In the genomic region with DNA sequence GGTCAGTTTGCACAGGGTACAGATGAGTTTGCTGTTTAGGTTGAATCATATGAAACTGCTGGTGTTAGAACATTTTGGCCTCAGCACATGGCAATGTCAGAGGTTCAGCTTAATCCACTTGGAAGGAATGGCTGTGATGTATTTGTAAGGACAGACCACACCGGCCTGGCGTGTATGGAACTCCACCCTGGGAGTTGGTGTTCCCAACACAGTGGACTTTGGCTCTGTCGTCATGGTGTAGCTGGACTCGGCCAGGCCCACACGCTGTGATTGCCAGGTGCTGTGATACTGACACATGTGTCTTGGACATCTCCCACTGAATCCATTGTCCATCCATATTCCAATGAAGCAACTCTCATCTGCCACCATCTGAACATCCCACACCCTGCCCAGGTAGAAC, we compare ENCODE assay signal across 1 cellular context.
TF ChIP-seq lines count a peak whose summit lies in the region.

No MANE protein-coding gene starts in this region.

TF ChIP-seq in liver, 16 proteins besides CTCF, POLR2A, EP300 and RAD21 (continued from another document):
- TF ChIP-seq NR2F2 (IDR thresholded peaks at IDR 0.05) (peak; percentile 45), ATF3 (IDR thresholded peaks at IDR 0.05) (peak; percentile 85), SP1 (IDR thresholded peaks at IDR 0.05) (peak; percentile 96), HNF4G (IDR thresholded peaks at IDR 0.05) (peak; percentile 97), FOXA1 (IDR thresholded peaks at IDR 0.05) (peak; percentile 86), YY1 (IDR thresholded peaks at IDR 0.05) (peak; percentile 95)
- TF ChIP-seq, protein P1, sequence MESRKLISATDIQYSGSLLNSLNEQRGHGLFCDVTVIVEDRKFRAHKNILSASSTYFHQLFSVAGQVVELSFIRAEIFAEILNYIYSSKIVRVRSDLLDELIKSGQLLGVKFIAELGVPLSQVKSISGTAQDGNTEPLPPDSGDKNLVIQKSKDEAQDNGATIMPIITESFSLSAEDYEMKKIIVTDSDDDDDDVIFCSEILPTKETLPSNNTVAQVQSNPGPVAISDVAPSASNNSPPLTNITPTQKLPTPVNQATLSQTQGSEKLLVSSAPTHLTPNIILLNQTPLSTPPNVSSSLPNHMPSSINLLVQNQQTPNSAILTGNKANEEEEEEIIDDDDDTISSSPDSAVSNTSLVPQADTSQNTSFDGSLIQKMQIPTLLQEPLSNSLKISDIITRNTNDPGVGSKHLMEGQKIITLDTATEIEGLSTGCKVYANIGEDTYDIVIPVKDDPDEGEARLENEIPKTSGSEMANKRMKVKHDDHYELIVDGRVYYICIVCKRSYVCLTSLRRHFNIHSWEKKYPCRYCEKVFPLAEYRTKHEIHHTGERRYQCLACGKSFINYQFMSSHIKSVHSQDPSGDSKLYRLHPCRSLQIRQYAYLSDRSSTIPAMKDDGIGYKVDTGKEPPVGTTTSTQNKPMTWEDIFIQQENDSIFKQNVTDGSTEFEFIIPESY (IDR thresholded peaks at IDR 0.05), result peak; percentile 86
